ENCODE assay signal across 11 cellular contexts in the genomic region with DNA sequence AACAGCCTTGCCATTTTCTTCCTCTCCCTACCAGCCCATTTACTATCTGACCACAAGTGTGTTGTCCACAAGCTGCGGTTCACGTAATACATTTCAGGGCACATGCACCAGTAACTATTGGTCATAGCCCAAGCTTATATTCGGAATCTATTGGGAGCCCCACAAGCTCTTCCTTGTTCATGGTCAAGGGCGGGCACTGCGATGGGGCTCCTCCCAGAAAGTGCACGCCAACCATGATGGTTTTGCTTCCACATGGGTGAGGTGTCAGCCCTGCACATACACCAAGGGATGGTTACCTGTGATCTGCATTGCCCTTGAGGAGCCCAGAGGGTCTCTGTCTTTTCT. TPM values are rescaled to one million over a fixed set of nuclear protein-coding genes. Genes with fewer than 3 reads are reported as not detected.
A peak's percentile ranks its signal among the peaks of the same experiment; 100 is the strongest.
DNase-seq lines count a peak whose midpoint lies in the region; ATAC-seq and TF ChIP-seq lines count a peak whose summit lies in the region.
"Had no signal": no experiment of that assay in that cellular context is flagged by ENCODE, and none has a peak within 500 bp of the region (broad histone marks: within the 10 kb centered on the region; RNA-seq: fewer than 3 reads in every experiment).

No MANE protein-coding gene starts in this region.

- no peaks in the 10 kb centered on the region; the same call in 1 of the 2 replicates for H3K27me3 Mint-ChIP-seq in HFFc6 (ENCODE audit: insufficient read depth)

- no peak overlapping the region for H3K4me3 Mint-ChIP-seq in HFFc6
- H3K4me3 Mint-ChIP-seq: neural progenitor cell had no signal

- peak overlapping the region; percentile 94 to 96 for H3K27ac ChIP-seq in breast epithelium
- H3K27ac ChIP-seq in stomach = peak overlapping the region; percentile 90 to 98 (median 97)
- H3K27ac ChIP-seq in brain microvascular endothelial cell = no peak overlapping the region
- H3K27ac ChIP-seq: neural progenitor cell had no signal

- no peak for TF ChIP-seq EP300 in stomach (IDR thresholded peaks at IDR 0.05)

- peak overlapping the region in 2 of 3 donors; percentile 13 to 15 for H3K4me3 ChIP-seq in breast epithelium
- H3K4me3 ChIP-seq in stomach = peak overlapping the region in 2 of 4 donors; percentile 8 to 21
- no peak overlapping the region for H3K4me3 ChIP-seq in brain microvascular endothelial cell (ENCODE audit: low read depth, low read length)
- H3K4me3 ChIP-seq: neural progenitor cell had no signal

- H3K4me1 Mint-ChIP-seq in HFFc6 (ENCODE audit: low read depth) = peaks cover 37% of the 10 kb centered on the region

- H3K36me3 ChIP-seq in breast epithelium = no peaks in the 10 kb centered on the region
- peaks cover 12 to 43% (median 41%) of the 10 kb centered on the region in 4 donors for H3K36me3 ChIP-seq in stomach
- peaks cover 4% of the 10 kb centered on the region for H3K36me3 ChIP-seq in brain microvascular endothelial cell (replicated peaks)
- H3K36me3 ChIP-seq: neural progenitor cell had no signal

- H3K9me3 Mint-ChIP-seq in HFFc6 = no peaks in the 10 kb centered on the region
- H3K9me3 Mint-ChIP-seq: neural progenitor cell had no signal

- H3K9me3 ChIP-seq in breast epithelium = no peaks in the 10 kb centered on the region
- H3K9me3 ChIP-seq in stomach = no peaks in the 10 kb centered on the region

- TF ChIP-seq CTCF in HFFc6 (IDR thresholded peaks at IDR 0.05) = no peak
- no peak for TF ChIP-seq CTCF in breast epithelium (IDR thresholded peaks at IDR 0.05)
- no peak for TF ChIP-seq CTCF in stomach (IDR thresholded peaks at IDR 0.05)
- TF ChIP-seq CTCF in brain microvascular endothelial cell (IDR thresholded peaks at IDR 0.05; ENCODE audit: low read depth, low read length, missing control alignments) = no peak

- no peak for TF ChIP-seq POLR2A in breast epithelium (IDR thresholded peaks at IDR 0.05)
- no peak for TF ChIP-seq POLR2A in stomach (IDR thresholded peaks at IDR 0.05)

- in situ Hi-C loops in brain microvascular endothelial cell (cut with HindIII; ENCODE audit: low pct_ligation_motif_present, low sequenced_read_pairs) = no loop called here

- DNase-seq in HFFc6 = no peak
- no peak for DNase-seq in breast epithelium (ENCODE audit: low spot score in 2 of 2)
- DNase-seq in left colon = no peak
- DNase-seq in stomach = no peak
- no peak for DNase-seq in brain microvascular endothelial cell
- DNase-seq in amniotic stem cell (lab: John Stamatoyannopoulos, UW) = no peak
- DNase-seq in NCI-H524 (lab: John Stamatoyannopoulos, UW) = no peak

- peak; percentile 15 for ATAC-seq in left colon
- no peak for ATAC-seq in HG03457 (IDR thresholded peaks at IDR 0.05; ENCODE audit: unreplicated experiment)

- peak overlapping the region; percentile 75 for H3K27ac Mint-ChIP-seq in HFFc6
- H3K27ac Mint-ChIP-seq: neural progenitor cell had no signal

- H3K36me3 Mint-ChIP-seq in HFFc6 (ENCODE audit: low read depth) = peaks cover 5% of the 10 kb centered on the region
- H3K36me3 Mint-ChIP-seq: neural progenitor cell had no signal

- H3K27me3 ChIP-seq in breast epithelium = no peaks in the 10 kb centered on the region
- H3K27me3 ChIP-seq in stomach = no peaks in the 10 kb centered on the region
- no peaks in the 10 kb centered on the region for H3K27me3 ChIP-seq in brain microvascular endothelial cell (replicated peaks)
- H3K27me3 ChIP-seq: neural progenitor cell had no signal

- H3K4me1 ChIP-seq in breast epithelium (peaks cover 53 to 68% of the 10 kb centered on the region in 2 donors), stomach (peaks cover 74 to 91% (median 83%) of the 10 kb centered on the region in 4 donors)

- 21 to 32% (median 24%) methylated on average over 6 of the region's 6 CpGs for WGBS in stomach, 5 donors

- intact Hi-C loops in breast epithelium (cut with DNase I; ENCODE audit: low total_unique reads) = no loop called here
- intact Hi-C loops in left colon (cut with DNase I, micrococcal nuclease) = no loop called here
- intact Hi-C loops in stomach (cut with DNase I; ENCODE audit: low total_unique reads) = no loop called here

RNA-seq across cellular contexts. Expression of a gene that starts 12.1 kb away (rescaled TPM):
- 10 to 100 TPM; 29.3 to 33.7 (median 30.7) TPM for total RNA-seq in HFFc6 (2021; fragmentation: NEBNext Ultra II Directional; extraction: Animal tissue kit (Norgen Biotek cat#: 25700))
- 10 to 100 TPM; 41.6 to 61.0 (median 48.1) TPM for total RNA-seq in breast epithelium
- 10 to 100 TPM; 48.4 to 56.3 TPM for total RNA-seq in left colon
- total RNA-seq in stomach = 10 to 100 TPM; 21.1 to 52.2 (median 38.4) TPM
- polyA plus RNA-seq in stomach = 10 to 100 TPM; 21.4 to 37.0 (median 26.4) TPM

RNA-seq across cellular contexts. Expression of a gene that starts 20.6 kb away (rescaled TPM):
- total RNA-seq in HFFc6 (2021; fragmentation: NEBNext Ultra II Directional; extraction: Animal tissue kit (Norgen Biotek cat#: 25700)) = 10 to 100 TPM; 60.9 to 72.8 (median 65.3) TPM
- total RNA-seq in breast epithelium (10 to 100 TPM; 50.7 to 74.7 (median 59.7) TPM), left colon (100 to 1,000 TPM in 1 of 2 donors, 10 to 100 TPM in 1; 63.4 to 108 TPM), stomach (100 to 1,000 TPM in 2 of 5 donors, 10 to 100 TPM in 3; 55.4 to 336 (median 91.6) TPM)
- polyA plus RNA-seq in stomach = 10 to 100 TPM; 24.1 to 49.5 (median 32.7) TPM

RNA-seq across cellular contexts. Expression of a gene that starts 25.5 kb away (rescaled TPM):
- total RNA-seq in HFFc6 (2021; fragmentation: NEBNext Ultra II Directional; extraction: Animal tissue kit (Norgen Biotek cat#: 25700)) = 10 to 100 TPM; 11.2 to 15.8 (median 15.1) TPM
- 10 to 100 TPM in 1 of 3 donors, 1 to 10 TPM in 2; 8.8 to 10.5 (median 9.2) TPM for total RNA-seq in breast epithelium
- 10 to 100 TPM; 16.9 to 19.8 TPM for total RNA-seq in left colon
- 10 to 100 TPM in 2 of 5 donors, 1 to 10 TPM in 3; 2.8 to 14.9 (median 9.0) TPM for total RNA-seq in stomach
- 10 to 100 TPM in 1 of 3 donors, 1 to 10 TPM in 2; 5.5 to 20.5 (median 9.6) TPM for polyA plus RNA-seq in stomach

RNA-seq across cellular contexts. Expression of a gene that starts 46.9 kb away (rescaled TPM):
- 10 to 100 TPM; 61.2 to 67.8 (median 65.5) TPM for total RNA-seq in HFFc6 (2021; fragmentation: NEBNext Ultra II Directional; extraction: Animal tissue kit (Norgen Biotek cat#: 25700))
- total RNA-seq in breast epithelium (10 to 100 TPM; 49.3 to 79.3 (median 78.2) TPM), left colon (10 to 100 TPM; 77.4 to 82.0 TPM), stomach (100 to 1,000 TPM in 2 of 5 donors, 10 to 100 TPM in 3; 47.1 to 322 (median 90.1) TPM)
- 10 to 100 TPM; 29.3 to 63.8 (median 32.7) TPM for polyA plus RNA-seq in stomach

RNA-seq across cellular contexts. Expression of a gene that starts 59.6 kb away (rescaled TPM):
- total RNA-seq in HFFc6 (2021; fragmentation: NEBNext Ultra II Directional; extraction: Animal tissue kit (Norgen Biotek cat#: 25700)) = under 1 TPM in 5 of 6 experiments, not detected in 1; 0.31 to 0.59 (median 0.48) TPM
- total RNA-seq in breast epithelium (10 to 100 TPM in 1 of 3 donors, under 1 TPM in 1, not detected in 1; 0.32 to 13.0 TPM), left colon (under 1 TPM; 0.20 to 0.67 TPM), stomach (1 to 10 TPM in 2 of 5 donors, under 1 TPM in 1, not detected in 2; 0.55 to 1.7 (median 1.2) TPM)
- 10 to 100 TPM in 1 of 3 donors, 1 to 10 TPM in 2; 1.4 to 16.2 (median 4.0) TPM for polyA plus RNA-seq in stomach
- total RNA-seq: frontal cortex, H4 had no signal
